In the genomic region with DNA sequence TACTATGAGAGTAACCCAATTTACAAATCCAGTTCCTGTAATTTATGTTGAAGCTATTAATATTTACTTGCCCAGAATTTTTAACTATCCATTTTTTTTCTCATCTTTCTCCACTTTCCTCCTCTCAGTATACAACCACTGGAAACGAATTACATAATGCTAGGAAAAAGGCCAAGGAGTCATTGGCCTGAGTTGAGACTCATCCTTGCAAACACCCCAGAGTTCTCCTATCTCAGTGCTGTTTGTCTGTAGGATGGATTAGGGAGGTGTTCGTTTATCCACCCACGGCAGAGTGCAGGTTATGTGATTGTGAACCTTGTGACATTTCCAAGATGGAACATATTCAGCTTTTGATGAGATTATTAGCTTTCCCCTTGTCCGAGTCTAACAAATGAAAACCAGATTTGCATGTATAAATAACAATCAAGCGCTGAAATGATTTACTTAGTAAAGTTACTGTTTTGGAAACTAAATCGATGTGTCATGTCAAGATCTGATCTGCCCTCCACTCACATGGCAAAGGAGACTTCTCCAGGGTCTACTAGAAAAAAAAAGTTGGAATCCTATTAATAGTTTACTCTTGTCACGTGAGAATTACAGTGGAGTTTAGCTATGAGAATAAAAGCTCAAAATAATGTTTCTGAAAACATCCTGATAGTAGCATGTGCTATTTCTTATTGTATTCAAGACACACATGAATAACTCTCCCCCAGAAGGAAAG, we compare ENCODE assay signal across 28 cellular contexts.
DNase-seq lines count a peak whose midpoint lies in the region; ATAC-seq and TF ChIP-seq lines count a peak whose summit lies in the region.
"Had no signal": no experiment of that assay in that cellular context is flagged by ENCODE, and none has a peak within 500 bp of the region (broad histone marks: within the 10 kb centered on the region; RNA-seq: fewer than 3 reads in every experiment).

No MANE protein-coding gene starts in this region.

- no peak overlapping the region for H3K27ac ChIP-seq in BLaER1 treated with 17β-estradiol and CSF1 and Interleukin-3, amounts not matched to agents 10 nM and 100 nM
- H3K27ac ChIP-seq in gastrocnemius medialis (no peak overlapping the region), A673 (ENCODE audit: low read depth, low read length, poor library complexity, severe bottlenecking) (no peak overlapping the region)
- H3K27ac ChIP-seq: brain microvascular endothelial cell, psoas muscle, upper lobe of right lung, VCaP had no signal

- BruUV-seq in A673 (replicated peaks; lab: Mats Ljungman, UMichigan): no TSS peak

- H3K9me3 ChIP-seq in BLaER1 treated with 17β-estradiol and CSF1 and Interleukin-3, amounts not matched to agents 10 nM and 100 nM (replicated peaks in 1 of 11): peaks cover 18 to 93% (median 83%) of the 10 kb centered on the region in 11 experiments
- H3K9me3 ChIP-seq in gastrocnemius medialis: no peaks in the 10 kb centered on the region
- H3K9me3 ChIP-seq in A673 (ENCODE audit: low read depth, low read length, poor library complexity, severe bottlenecking): no peaks in the 10 kb centered on the region
- H3K9me3 ChIP-seq: psoas muscle, upper lobe of right lung had no signal

- H3K4me1 Mint-ChIP-seq in activated CD4-positive, alpha-beta memory T cell treated with anti-CD3 and anti-CD28 coated beads for 36 hours (ENCODE audit: low read depth): no peaks in the 10 kb centered on the region
- H3K4me1 Mint-ChIP-seq: CD4-positive, CD25-positive, alpha-beta regulatory T cell had no signal

- peaks cover 11 to 42% (median 31%) of the 10 kb centered on the region in 10 experiments; a peak in 16 of 20 replicates for H3K4me1 ChIP-seq in BLaER1 treated with 17β-estradiol and CSF1 and Interleukin-3, amounts not matched to agents 10 nM and 100 nM
- H3K4me1 ChIP-seq in gastrocnemius medialis (no peaks in the 10 kb centered on the region), A673 (ENCODE audit: insufficient read depth, low read length, poor library complexity, severe bottlenecking) (no peaks in the 10 kb centered on the region)
- H3K4me1 ChIP-seq: psoas muscle, upper lobe of right lung had no signal

- no peaks in the 10 kb centered on the region for H3K36me3 Mint-ChIP-seq in activated CD4-positive, alpha-beta memory T cell treated with anti-CD3 and anti-CD28 coated beads for 36 hours
- H3K36me3 Mint-ChIP-seq: CD4-positive, CD25-positive, alpha-beta regulatory T cell; stimulated activated naive B cell treated with anti-CD40 and anti-IgM and Interleukin-4, amounts not matched to agents 10 μg/mL and 1 μg/mL and 100 μg/mL, for 72 hours had no signal

- peaks cover 2% of the 10 kb centered on the region for H3K27me3 Mint-ChIP-seq in activated CD4-positive, alpha-beta memory T cell treated with anti-CD3 and anti-CD28 coated beads for 36 hours
- H3K27me3 Mint-ChIP-seq: CD4-positive, CD25-positive, alpha-beta regulatory T cell; stimulated activated naive B cell treated with anti-CD40 and anti-IgM and Interleukin-4, amounts not matched to agents 10 μg/mL and 1 μg/mL and 100 μg/mL, for 72 hours had no signal

- CTCF ChIA-PET in A673 (lab: Charles Lee): no interaction called here
- CTCF ChIA-PET in activated CD4-positive, alpha-beta memory T cell treated with anti-CD3 and anti-CD28 coated beads for 36 hours (lab: Charles Lee): no interaction called here

- ATAC-seq in gastrocnemius medialis: peak; percentile 41 to 63
- ATAC-seq: Panc1; psoas muscle; stimulated activated naive B cell treated with anti-CD40 and anti-IgM and Interleukin-4, amounts not matched to agents 10 μg/mL and 1 μg/mL and 100 μg/mL, for 72 hours; upper lobe of right lung had no signal

- H3K9me3 Mint-ChIP-seq in activated CD4-positive, alpha-beta memory T cell treated with anti-CD3 and anti-CD28 coated beads for 36 hours: no peaks in the 10 kb centered on the region
- H3K9me3 Mint-ChIP-seq: activated T-helper 2 cell treated with anti-CD3 and anti-CD28 coated beads, Interferon-gamma antibody, Interleukin-2, Interleukin-4, amounts not matched to agents 10 μg/mL and 5 μg/mL and 100 μg/mL, durations not matched to agents 14 hours and 24 hours and 36 hours; stimulated activated naive B cell treated with anti-CD40 and anti-IgM and Interleukin-4, amounts not matched to agents 10 μg/mL and 1 μg/mL and 100 μg/mL, for 72 hours had no signal

- peak; percentile 21 for DNase-seq in fibroblast of gingiva (ENCODE audit: low read depth)
- DNase-seq in left kidney (ENCODE audit: low read depth, low spot score): peak; percentile 15
- DNase-seq in gastrocnemius medialis: no peak
- DNase-seq in SKM-1 treated with dmso at 0.1 percent for 144 hours (lab: John Stamatoyannopoulos, UW; ENCODE audit: unreplicated experiment): no peak
- no peak for DNase-seq in NCI-H187 (lab: John Stamatoyannopoulos, UW)
- no peak for DNase-seq in A673 (ENCODE audit: low spot score)
- no peak for DNase-seq in activated CD4-positive, alpha-beta memory T cell treated with anti-CD3 and anti-CD28 coated beads for 36 hours
- DNase-seq: activated CD4-positive, alpha-beta T cell treated with anti-CD3 and anti-CD28 coated beads for 4 hours; activated naive CD4-positive, alpha-beta T cell treated with anti-CD3 and anti-CD28 coated beads, Interleukin-2, amount 50 U/mL, for 16 hours; amniotic stem cell; brain microvascular endothelial cell; Calu3; CD4-positive, CD25-positive, alpha-beta regulatory T cell; DMS79; GDM1; kidney; NCI-H146; NCI-H446; NCI-H748 treated with DMSO at 0.1 percent for 48 hours; psoas muscle; SIG-M5; stimulated activated naive B cell treated with anti-CD40 and anti-IgM and Interleukin-4, amounts not matched to agents 10 μg/mL and 1 μg/mL and 100 μg/mL, for 72 hours; upper lobe of right lung had no signal

- TF ChIP-seq CTCF in gastrocnemius medialis (IDR thresholded peaks at IDR 0.05 in 4 of 5, conservative IDR thresholded peaks at IDR 0.05 in 1 of 5) (no peak), A673 (conservative IDR thresholded peaks at IDR 0.05; ENCODE audit: low read depth, low read length) (no peak)

- TF ChIP-seq POLR2A in gastrocnemius medialis (IDR thresholded peaks at IDR 0.05): no peak

- intact Hi-C loops in gastrocnemius medialis (cut with DNase I; ENCODE audit: low total_unique reads) (no loop called here), A673 (cut with micrococcal nuclease; ENCODE audit: unreplicated experiment) (no loop called here)
- intact Hi-C loops in activated CD4-positive, alpha-beta memory T cell treated with anti-CD3 and anti-CD28 coated beads for 36 hours (cut with micrococcal nuclease): no loop called here

- H4K20me1 ChIP-seq in BLaER1 treated with 17β-estradiol and CSF1 and Interleukin-3, amounts not matched to agents 10 nM and 100 nM: no peaks in the 10 kb centered on the region

- H3K4me2 ChIP-seq in BLaER1 treated with 17β-estradiol and CSF1 and Interleukin-3, amounts not matched to agents 10 nM and 100 nM: peak overlapping the region in 8 of 11 experiments; percentile 21 to 63 (median 40); a peak in 14 of 22 replicates

- in situ Hi-C loops in gastrocnemius medialis (cut with MboI; ENCODE audit: low sequenced_read_pairs in 4 of 4): no loop called here

- no peak overlapping the region for H3K4me3 Mint-ChIP-seq in activated CD4-positive, alpha-beta memory T cell treated with anti-CD3 and anti-CD28 coated beads for 36 hours
- H3K4me3 Mint-ChIP-seq: CD4-positive, CD25-positive, alpha-beta regulatory T cell; stimulated activated naive B cell treated with anti-CD40 and anti-IgM and Interleukin-4, amounts not matched to agents 10 μg/mL and 1 μg/mL and 100 μg/mL, for 72 hours had no signal

- POLR2A ChIA-PET in A673 (lab: Charles Lee; ENCODE audit: low non-redundant PET): no interaction called here
- POLR2A ChIA-PET in activated CD4-positive, alpha-beta memory T cell treated with anti-CD3 and anti-CD28 coated beads for 36 hours (lab: Charles Lee): no interaction called here

- H3K9ac ChIP-seq in BLaER1 treated with 17β-estradiol and CSF1 and Interleukin-3, amounts not matched to agents 10 nM and 100 nM: no peak overlapping the region

- H3K27ac Mint-ChIP-seq in activated CD4-positive, alpha-beta memory T cell treated with anti-CD3 and anti-CD28 coated beads for 36 hours: no peak overlapping the region
- H3K27ac Mint-ChIP-seq: activated T-helper 2 cell treated with anti-CD3 and anti-CD28 coated beads, Interferon-gamma antibody, Interleukin-2, Interleukin-4, amounts not matched to agents 10 μg/mL and 5 μg/mL and 100 μg/mL, durations not matched to agents 14 hours and 24 hours and 36 hours; CD4-positive, CD25-positive, alpha-beta regulatory T cell; stimulated activated naive B cell treated with anti-CD40 and anti-IgM and Interleukin-4, amounts not matched to agents 10 μg/mL and 1 μg/mL and 100 μg/mL, for 72 hours had no signal

- H3K4me3 ChIP-seq in BLaER1 treated with 17β-estradiol and CSF1 and Interleukin-3, amounts not matched to agents 10 nM and 100 nM: no peak overlapping the region; a peak in 1 of 20 replicates
- H3K4me3 ChIP-seq in gastrocnemius medialis (no peak overlapping the region), A673 (ENCODE audit: low read depth, low read length, poor library complexity, severe bottlenecking) (no peak overlapping the region)
- H3K4me3 ChIP-seq: psoas muscle, skin epidermis, upper lobe of right lung had no signal

- H3K27me3 ChIP-seq in BLaER1 treated with 17β-estradiol and CSF1 and Interleukin-3, amounts not matched to agents 10 nM and 100 nM: no peaks in the 10 kb centered on the region
- H3K27me3 ChIP-seq in gastrocnemius medialis (no peaks in the 10 kb centered on the region), A673 (replicated peaks; ENCODE audit: insufficient read depth, low read depth, low read length, poor library complexity) (no peaks in the 10 kb centered on the region)
- H3K27me3 ChIP-seq: brain microvascular endothelial cell, upper lobe of right lung had no signal

- H3K36me3 ChIP-seq in BLaER1 treated with 17β-estradiol and CSF1 and Interleukin-3, amounts not matched to agents 10 nM and 100 nM: peaks cover 0 to 29% (median 3%) of the 10 kb centered on the region in 11 experiments; a peak in 5 of 22 replicates
- H3K36me3 ChIP-seq in gastrocnemius medialis (no peaks in the 10 kb centered on the region), A673 (ENCODE audit: insufficient read depth, low read length, poor library complexity, severe bottlenecking) (no peaks in the 10 kb centered on the region)
- H3K36me3 ChIP-seq: brain microvascular endothelial cell, upper lobe of right lung had no signal

Comparison
In these comparisons a context has a peak if more than half of its experiments do, and no peak if none do; other contexts are left out.
1. DNase-seq: peak in fibroblast of gingiva (single experiment) and left kidney (single experiment); none in gastrocnemius medialis (0 of 2), SKM-1 treated with dmso at 0.1 percent for 144 hours (single experiment), NCI-H187 (0 of 2), A673 (single experiment) and activated CD4-positive, alpha-beta memory T cell treated with anti-CD3 and anti-CD28 coated beads for 36 hours (single experiment).